Comparison of ENCODE assay signal across 8 cellular contexts in the genomic region with DNA sequence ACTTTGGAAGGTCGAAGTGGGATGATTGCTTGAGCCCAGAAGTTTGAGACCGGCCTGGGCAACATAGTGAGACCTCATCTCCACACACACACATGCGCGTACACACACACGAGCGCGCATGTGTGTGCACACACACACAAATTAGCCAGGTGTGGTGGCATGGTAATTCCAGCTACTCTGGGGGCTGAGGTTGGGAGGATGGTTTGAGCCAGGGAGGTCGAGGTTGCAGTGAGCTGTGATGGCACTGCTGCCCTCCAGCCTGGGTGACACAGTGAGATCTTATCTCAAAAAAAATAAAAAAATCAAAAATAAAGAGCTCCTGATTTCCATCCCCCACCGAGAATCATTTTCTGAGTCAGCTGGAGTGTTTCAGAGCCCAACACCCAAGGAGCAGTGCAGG.
DNase-seq lines count a peak whose midpoint lies in the region; ATAC-seq, FAIRE-seq and TF ChIP-seq lines count a peak whose summit lies in the region.
"Not testable (repeated sequence)": the region's sequence is repeated elsewhere in the genome, so short reads cannot be mapped to it uniquely, and the experiment has no call there.

No MANE protein-coding gene starts in this region.

- not testable (repeated sequence) for H3K27me3 Mint-ChIP-seq in activated T-cell treated with anti-CD3 and anti-CD28 coated beads, Interleukin-2, amount 50 U/mL, for 24 hours

- not testable (repeated sequence) for TF ChIP-seq CTCF in OCI-LY7 (conservative IDR thresholded peaks at IDR 0.05; ENCODE audit: low read length); breast epithelium (IDR thresholded peaks at IDR 0.05); right atrium auricular region (IDR thresholded peaks at IDR 0.05); pancreas (IDR thresholded peaks at IDR 0.05); transverse colon (IDR thresholded peaks at IDR 0.05)

- not testable (repeated sequence) for BruUV-seq in OCI-LY7 (replicated peaks; lab: Mats Ljungman, UMichigan)

- not testable (repeated sequence) for H4K20me1 ChIP-seq in OCI-LY7 (ENCODE audit: insufficient read depth, low read length)

- H2AFZ ChIP-seq in OCI-LY7 (ENCODE audit: low read length) = not testable (repeated sequence)

- H3K9me3 Mint-ChIP-seq in activated T-cell treated with anti-CD3 and anti-CD28 coated beads, Interleukin-2, amount 50 U/mL, for 24 hours = not testable (repeated sequence)

- H3K9me3 ChIP-seq in OCI-LY7 (ENCODE audit: low read length); breast epithelium; right atrium auricular region; pancreas; transverse colon: not testable (repeated sequence)

- DNase-seq in OCI-LY7 (ENCODE audit: low spot score) = peak; percentile 27
- DNase-seq in activated T-cell treated with anti-CD3 and anti-CD28 coated beads, Interleukin-2, amount 50 U/mL, for 24 hours; breast epithelium (ENCODE audit: low spot score in 2 of 2); right atrium auricular region (ENCODE audit: low spot score); pancreas; transverse colon: not testable (repeated sequence)

- H3K4me3 ChIP-seq in OCI-LY7 (ENCODE audit: low read depth, low read length, poor library complexity, severe bottlenecking) (peak overlapping the region; percentile 26), breast epithelium (peak overlapping the region in 1 of 3 donors; percentile 37)
- H3K4me3 ChIP-seq in right atrium auricular region, pancreas, transverse colon: not testable (repeated sequence)

- not testable (repeated sequence) for TF ChIP-seq POLR2A in breast epithelium (IDR thresholded peaks at IDR 0.05); transverse colon (IDR thresholded peaks at IDR 0.05)

- H3K4me1 ChIP-seq in OCI-LY7 (ENCODE audit: insufficient read depth, low read length, poor library complexity, severe bottlenecking) = peaks cover 20% of the 10 kb centered on the region
- not testable (repeated sequence) for H3K4me1 ChIP-seq in breast epithelium, right atrium auricular region, pancreas
- peaks cover 0 to 19% (median 4%) of the 10 kb centered on the region in 4 donors for H3K4me1 ChIP-seq in transverse colon

- H3K4me1 Mint-ChIP-seq in activated T-cell treated with anti-CD3 and anti-CD28 coated beads, Interleukin-2, amount 50 U/mL, for 24 hours (ENCODE audit: low read depth) = not testable (repeated sequence)

- in situ Hi-C loops in transverse colon (cut with MboI; ENCODE audit: low pct_ligation_motif_present in 1 of 4, low pct_unique_long_range_greater_than_20kb in 1 of 4, low sequenced_read_pairs in 3 of 4) = not testable (repeated sequence)

- not testable (repeated sequence) for FAIRE-seq in pancreas (lab: Jason Lieb, UNC)

- POLR2A ChIA-PET in OCI-LY7 (lab: Charles Lee) = not testable (repeated sequence)

- peak overlapping the region; percentile 55 for H3K27ac Mint-ChIP-seq in activated T-cell treated with anti-CD3 and anti-CD28 coated beads, Interleukin-2, amount 50 U/mL, for 24 hours

- CTCF ChIA-PET in OCI-LY7 (lab: Charles Lee; ENCODE audit: unreplicated experiment) = not testable (repeated sequence)

- not testable (repeated sequence) for H3K9me2 ChIP-seq in OCI-LY7 (ENCODE audit: insufficient read depth, low read length)

- WGBS in pancreas, 2 donors = 89 to 92% methylated on average over 7 to 8 of the region's 9 CpGs
- 68% methylated on average over 9 of the region's 9 CpGs; no CpG with 5 or more reads in 1 of the 2 donors for WGBS in transverse colon (ENCODE audit: low coverage in 1 of 2), 2 donors

- H3K79me2 ChIP-seq in OCI-LY7 (ENCODE audit: insufficient read depth, low read depth, low read length) = not testable (repeated sequence)

- H3K36me3 ChIP-seq in OCI-LY7 (ENCODE audit: insufficient read depth, low read length); breast epithelium; right atrium auricular region; pancreas; transverse colon: not testable (repeated sequence)

- ATAC-seq in GM19025 (IDR thresholded peaks at IDR 0.05; ENCODE audit: low read depth, unreplicated experiment) (peak; percentile 4), HG03025 (IDR thresholded peaks at IDR 0.05; ENCODE audit: low FRiP score, unreplicated experiment) (peak; percentile 12), pancreas (peak in 3 of 4 donors; percentile 8 to 28 (median 22))

- intact Hi-C loops in OCI-LY7 (cut with micrococcal nuclease; ENCODE audit: unreplicated experiment); breast epithelium (cut with DNase I; ENCODE audit: low total_unique reads); pancreas (cut with DNase I); transverse colon (cut with DNase I; ENCODE audit: low total_unique reads): not testable (repeated sequence)

- H3K27me3 ChIP-seq in breast epithelium, right atrium auricular region, pancreas, transverse colon: not testable (repeated sequence)

- TF ChIP-seq EP300 in transverse colon (IDR thresholded peaks at IDR 0.05; ENCODE audit: low read depth) = not testable (repeated sequence)

- H3K4me2 ChIP-seq in OCI-LY7 (ENCODE audit: low read length) = peak overlapping the region; percentile 59

- H3K27ac ChIP-seq in OCI-LY7 (ENCODE audit: low read depth, low read length, poor library complexity, severe bottlenecking) (peak overlapping the region; percentile 48), breast epithelium (peak overlapping the region; percentile 75 to 80), right atrium auricular region (peak overlapping the region; percentile 26 to 53), pancreas (peak overlapping the region in 3 of 4 donors; percentile 28 to 65 (median 63)), transverse colon (peak overlapping the region; percentile 52 to 76 (median 61))

- H3K4me3 Mint-ChIP-seq in activated T-cell treated with anti-CD3 and anti-CD28 coated beads, Interleukin-2, amount 50 U/mL, for 24 hours = not testable (repeated sequence)

- H3K36me3 Mint-ChIP-seq in activated T-cell treated with anti-CD3 and anti-CD28 coated beads, Interleukin-2, amount 50 U/mL, for 24 hours (ENCODE audit: low read depth) = not testable (repeated sequence)
